11 cellular contexts compared by ENCODE assay signal in the genomic region with DNA sequence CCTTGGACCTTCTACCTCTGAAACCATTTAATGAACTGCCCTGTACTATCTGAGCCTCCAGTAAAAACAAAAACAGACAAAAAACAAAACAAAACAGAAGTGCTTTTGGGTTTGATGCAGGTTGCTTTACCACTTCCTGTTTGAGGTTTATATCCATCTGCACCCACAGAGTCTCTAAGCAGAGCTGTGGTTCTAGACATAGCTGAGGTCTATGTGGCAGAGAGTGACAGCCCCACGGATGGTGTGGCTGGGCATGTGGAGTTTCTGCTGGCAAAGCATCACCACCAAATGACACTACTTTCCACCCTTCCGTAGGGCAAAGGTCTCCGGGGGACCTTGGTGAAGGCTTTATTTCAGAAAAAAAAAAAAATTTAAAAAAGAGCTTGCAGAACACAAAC.
DNase-seq lines count a peak whose midpoint lies in the region; ATAC-seq and TF ChIP-seq lines count a peak whose summit lies in the region.
"Had no signal": no experiment of that assay in that cellular context is flagged by ENCODE, and none has a peak within 500 bp of the region (broad histone marks: within the 10 kb centered on the region; RNA-seq: fewer than 3 reads in every experiment).

No MANE protein-coding gene starts in this region.

- H3K36me3 Mint-ChIP-seq in stimulated activated memory B cell treated with anti-CD40 and anti-IgM and Interleukin-4, amounts not matched to agents 10 μg/mL and 1 μg/mL and 100 μg/mL, for 72 hours, result no peaks in the 10 kb centered on the region

- TF ChIP-seq CTCF in foreskin keratinocyte (conservative IDR thresholded peaks at IDR 0.05) (no peak), tibial nerve (IDR thresholded peaks at IDR 0.05) (no peak)

- H3K4me1 Mint-ChIP-seq in stimulated activated memory B cell treated with anti-CD40 and anti-IgM and Interleukin-4, amounts not matched to agents 10 μg/mL and 1 μg/mL and 100 μg/mL, for 72 hours, result peaks cover 15% of the 10 kb centered on the region

- H3K9me3 Mint-ChIP-seq in stimulated activated memory B cell treated with anti-CD40 and anti-IgM and Interleukin-4, amounts not matched to agents 10 μg/mL and 1 μg/mL and 100 μg/mL, for 72 hours, result no peaks in the 10 kb centered on the region
- H3K9me3 Mint-ChIP-seq: dendritic cell treated with granulocyte-macrophage colony-stimulating factor and Interleukin-4, amounts not matched to agents 40 ng/mL and 50 ng/mL, for 4 days had no signal

- ATAC-seq in HG03103 (IDR thresholded peaks at IDR 0.05; ENCODE audit: low read depth, unreplicated experiment) (peak; percentile 95), foreskin keratinocyte (no peak)
- peak; percentile 82 for ATAC-seq in stimulated activated memory B cell treated with anti-CD40 and anti-IgM and Interleukin-4, amounts not matched to agents 10 μg/mL and 1 μg/mL and 100 μg/mL, for 72 hours

- H3K4me1 ChIP-seq in foreskin keratinocyte, result no peaks in the 10 kb centered on the region
- peaks cover 0 to 4% (median 0%) of the 10 kb centered on the region in 4 donors for H3K4me1 ChIP-seq in tibial nerve
- H3K4me1 ChIP-seq: parathyroid adenoma had no signal

- no peaks in the 10 kb centered on the region for H3K9me3 ChIP-seq in tibial nerve

- WGBS in tibial nerve, 2 donors, result 58 to 67% methylated on average over 3 of the region's 3 CpGs

- H3K27me3 ChIP-seq in foreskin keratinocyte (no peaks in the 10 kb centered on the region), tibial nerve (no peaks in the 10 kb centered on the region)

- peaks cover 2% of the 10 kb centered on the region for H3K27me3 Mint-ChIP-seq in stimulated activated memory B cell treated with anti-CD40 and anti-IgM and Interleukin-4, amounts not matched to agents 10 μg/mL and 1 μg/mL and 100 μg/mL, for 72 hours
- H3K27me3 Mint-ChIP-seq: dendritic cell treated with granulocyte-macrophage colony-stimulating factor and Interleukin-4, amounts not matched to agents 40 ng/mL and 50 ng/mL, for 4 days had no signal

- no peak overlapping the region for H3K4me3 Mint-ChIP-seq in stimulated activated memory B cell treated with anti-CD40 and anti-IgM and Interleukin-4, amounts not matched to agents 10 μg/mL and 1 μg/mL and 100 μg/mL, for 72 hours
- H3K4me3 Mint-ChIP-seq: dendritic cell treated with granulocyte-macrophage colony-stimulating factor and Interleukin-4, amounts not matched to agents 40 ng/mL and 50 ng/mL, for 4 days had no signal

- H3K27ac ChIP-seq in foreskin keratinocyte (no peak overlapping the region), tibial nerve (peak overlapping the region in 1 of 4 donors; percentile 2)
- H3K27ac ChIP-seq: 22Rv1, parathyroid adenoma had no signal

- no peak overlapping the region for H3K27ac Mint-ChIP-seq in stimulated activated memory B cell treated with anti-CD40 and anti-IgM and Interleukin-4, amounts not matched to agents 10 μg/mL and 1 μg/mL and 100 μg/mL, for 72 hours
- H3K27ac Mint-ChIP-seq: dendritic cell treated with granulocyte-macrophage colony-stimulating factor and Interleukin-4, amounts not matched to agents 40 ng/mL and 50 ng/mL, for 4 days had no signal

- peak; percentile 23 for DNase-seq in NK-92 treated with Interleukin-12 subunit alpha and Interleukin-12 subunit beta, amount 100 ng/mL, for 24 hours (lab: John Stamatoyannopoulos, UW)
- DNase-seq in NK-92 (lab: John Stamatoyannopoulos, UW; ENCODE audit: unreplicated experiment) (no peak), foreskin keratinocyte (no peak), kidney tubule cell (ENCODE audit: low spot score) (no peak), tibial nerve (ENCODE audit: low spot score in 2 of 2) (no peak)
- peak; percentile 34 for DNase-seq in activated CD4-positive, CD25-positive, alpha-beta regulatory T cell treated with anti-CD3 and anti-CD28 coated beads, Interleukin-2, amount 50 U/mL, for 72 hours

- no peak for TF ChIP-seq EP300 in tibial nerve (IDR thresholded peaks at IDR 0.05)

- no peak for TF ChIP-seq POLR2A in tibial nerve (IDR thresholded peaks at IDR 0.05)

- no peak overlapping the region for H3K4me3 ChIP-seq in tibial nerve

- no peaks in the 10 kb centered on the region for H3K36me3 ChIP-seq in tibial nerve

Comparison
In these comparisons a context has a peak if more than half of its experiments do, and no peak if none do; other contexts are left out.
1. DNase-seq: peak in NK-92 treated with Interleukin-12 subunit alpha and Interleukin-12 subunit beta, amount 100 ng/mL, for 24 hours (single experiment) and activated CD4-positive, CD25-positive, alpha-beta regulatory T cell treated with anti-CD3 and anti-CD28 coated beads, Interleukin-2, amount 50 U/mL, for 72 hours (single experiment); none in NK-92 (single experiment), foreskin keratinocyte (0 of 2), kidney tubule cell (single experiment) and tibial nerve (0 of 2).